In genomic region chr12:113351089-113351488, GRCh38 we compare ENCODE assay signal across 3 cellular contexts.
TF ChIP-seq lines count a peak whose summit lies in the region.

No MANE protein-coding gene starts in this region.

TF ChIP-seq in A549, 52 proteins besides CTCF, POLR2A, EP300 and RAD21:
- TF ChIP-seq, protein P1, sequence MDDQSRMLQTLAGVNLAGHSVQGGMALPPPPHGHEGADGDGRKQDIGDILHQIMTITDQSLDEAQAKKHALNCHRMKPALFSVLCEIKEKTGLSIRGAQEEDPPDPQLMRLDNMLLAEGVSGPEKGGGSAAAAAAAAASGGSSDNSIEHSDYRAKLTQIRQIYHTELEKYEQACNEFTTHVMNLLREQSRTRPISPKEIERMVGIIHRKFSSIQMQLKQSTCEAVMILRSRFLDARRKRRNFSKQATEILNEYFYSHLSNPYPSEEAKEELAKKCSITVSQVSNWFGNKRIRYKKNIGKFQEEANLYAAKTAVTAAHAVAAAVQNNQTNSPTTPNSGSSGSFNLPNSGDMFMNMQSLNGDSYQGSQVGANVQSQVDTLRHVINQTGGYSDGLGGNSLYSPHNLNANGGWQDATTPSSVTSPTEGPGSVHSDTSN (IDR thresholded peaks at IDR 0.05) = no peak
- peak; percentile 9 for TF ChIP-seq ZFP36 (IDR thresholded peaks at IDR 0.05; ENCODE audit: borderline replicate concordance, partially characterized antibody)

TF ChIP-seq in HEK293, 187 proteins besides CTCF, POLR2A, EP300 and RAD21:
- TF ChIP-seq SETDB1 (IDR thresholded peaks at IDR 0.05; ENCODE audit: insufficient read length, low read length) (no peak), ZNF155 (tag by site-specific recombination; IDR thresholded peaks at IDR 0.05) (no peak), ZNF623 (tag by site-specific recombination; IDR thresholded peaks at IDR 0.05) (peak; percentile 30), GLIS2 (tag by site-specific recombination; IDR thresholded peaks at IDR 0.05) (no peak), SCRT2 (tag by site-specific recombination; IDR thresholded peaks at IDR 0.05) (no peak), ZNF292 (tag by site-specific recombination; IDR thresholded peaks at IDR 0.05; ENCODE audit: borderline replicate concordance, low read depth) (no peak), ZNF555 (tag by site-specific recombination; conservative IDR thresholded peaks at IDR 0.05) (no peak), ZNF530 (tag by site-specific recombination; IDR thresholded peaks at IDR 0.05; ENCODE audit: low read depth) (no peak), ZNF16 (tag by site-specific recombination; IDR thresholded peaks at IDR 0.05; ENCODE audit: low read depth) (peak; percentile 76), ZFP37 (tag by site-specific recombination; IDR thresholded peaks at IDR 0.05) (no peak), ZNF514 (tag by site-specific recombination; IDR thresholded peaks at IDR 0.05) (no peak), ZNF416 (tag by site-specific recombination; IDR thresholded peaks at IDR 0.05) (no peak)
- TF ChIP-seq, protein P1 (CRISPR knock-in tag; IDR thresholded peaks at IDR 0.05) = no peak
- TF ChIP-seq, protein P2, sequence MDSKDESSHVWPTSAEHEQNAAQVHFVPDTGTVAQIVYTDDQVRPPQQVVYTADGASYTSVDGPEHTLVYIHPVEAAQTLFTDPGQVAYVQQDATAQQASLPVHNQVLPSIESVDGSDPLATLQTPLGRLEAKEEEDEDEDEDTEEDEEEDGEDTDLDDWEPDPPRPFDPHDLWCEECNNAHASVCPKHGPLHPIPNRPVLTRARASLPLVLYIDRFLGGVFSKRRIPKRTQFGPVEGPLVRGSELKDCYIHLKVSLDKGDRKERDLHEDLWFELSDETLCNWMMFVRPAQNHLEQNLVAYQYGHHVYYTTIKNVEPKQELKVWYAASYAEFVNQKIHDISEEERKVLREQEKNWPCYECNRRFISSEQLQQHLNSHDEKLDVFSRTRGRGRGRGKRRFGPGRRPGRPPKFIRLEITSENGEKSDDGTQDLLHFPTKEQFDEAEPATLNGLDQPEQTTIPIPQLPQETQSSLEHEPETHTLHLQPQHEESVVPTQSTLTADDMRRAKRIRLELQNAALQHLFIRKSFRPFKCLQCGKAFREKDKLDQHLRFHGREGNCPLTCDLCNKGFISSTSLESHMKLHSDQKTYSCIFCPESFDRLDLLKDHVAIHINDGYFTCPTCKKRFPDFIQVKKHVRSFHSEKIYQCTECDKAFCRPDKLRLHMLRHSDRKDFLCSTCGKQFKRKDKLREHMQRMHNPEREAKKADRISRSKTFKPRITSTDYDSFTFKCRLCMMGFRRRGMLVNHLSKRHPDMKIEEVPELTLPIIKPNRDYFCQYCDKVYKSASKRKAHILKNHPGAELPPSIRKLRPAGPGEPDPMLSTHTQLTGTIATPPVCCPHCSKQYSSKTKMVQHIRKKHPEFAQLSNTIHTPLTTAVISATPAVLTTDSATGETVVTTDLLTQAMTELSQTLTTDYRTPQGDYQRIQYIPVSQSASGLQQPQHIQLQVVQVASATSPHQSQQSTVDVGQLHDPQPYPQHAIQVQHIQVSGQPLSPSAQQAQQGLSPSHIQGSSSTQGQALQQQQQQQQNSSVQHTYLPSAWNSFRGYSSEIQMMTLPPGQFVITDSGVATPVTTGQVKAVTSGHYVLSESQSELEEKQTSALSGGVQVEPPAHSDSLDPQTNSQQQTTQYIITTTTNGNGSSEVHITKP (tag by site-specific recombination; IDR thresholded peaks at IDR 0.05) = 0 out of 2 replicates have a peak, but pooled peaks have one; percentile 48

TF ChIP-seq in K562, 482 proteins besides CTCF, POLR2A, EP300 and RAD21:
- peak; percentile 63; the same call in 1 of the 2 replicates for TF ChIP-seq BCOR (IDR thresholded peaks at IDR 0.05)
- no peak for TF ChIP-seq MNT (conservative IDR thresholded peaks at IDR 0.05)
- no peak for TF ChIP-seq ZNF780A (CRISPR knock-in tag; IDR thresholded peaks at IDR 0.05)
- TF ChIP-seq, protein P3, sequence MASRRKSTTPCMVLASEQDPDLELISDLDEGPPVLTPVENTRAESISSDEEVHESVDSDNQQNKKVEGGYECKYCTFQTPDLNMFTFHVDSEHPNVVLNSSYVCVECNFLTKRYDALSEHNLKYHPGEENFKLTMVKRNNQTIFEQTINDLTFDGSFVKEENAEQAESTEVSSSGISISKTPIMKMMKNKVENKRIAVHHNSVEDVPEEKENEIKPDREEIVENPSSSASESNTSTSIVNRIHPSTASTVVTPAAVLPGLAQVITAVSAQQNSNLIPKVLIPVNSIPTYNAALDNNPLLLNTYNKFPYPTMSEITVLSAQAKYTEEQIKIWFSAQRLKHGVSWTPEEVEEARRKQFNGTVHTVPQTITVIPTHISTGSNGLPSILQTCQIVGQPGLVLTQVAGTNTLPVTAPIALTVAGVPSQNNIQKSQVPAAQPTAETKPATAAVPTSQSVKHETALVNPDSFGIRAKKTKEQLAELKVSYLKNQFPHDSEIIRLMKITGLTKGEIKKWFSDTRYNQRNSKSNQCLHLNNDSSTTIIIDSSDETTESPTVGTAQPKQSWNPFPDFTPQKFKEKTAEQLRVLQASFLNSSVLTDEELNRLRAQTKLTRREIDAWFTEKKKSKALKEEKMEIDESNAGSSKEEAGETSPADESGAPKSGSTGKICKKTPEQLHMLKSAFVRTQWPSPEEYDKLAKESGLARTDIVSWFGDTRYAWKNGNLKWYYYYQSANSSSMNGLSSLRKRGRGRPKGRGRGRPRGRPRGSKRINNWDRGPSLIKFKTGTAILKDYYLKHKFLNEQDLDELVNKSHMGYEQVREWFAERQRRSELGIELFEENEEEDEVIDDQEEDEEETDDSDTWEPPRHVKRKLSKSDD (conservative IDR thresholded peaks at IDR 0.05; ENCODE audit: low read length) = no peak
- peak; percentile 68 for TF ChIP-seq ZFP36 (IDR thresholded peaks at IDR 0.05; ENCODE audit: low read depth, low read length, partially characterized antibody)
- TF ChIP-seq ZNF165 (CRISPR knock-in tag; IDR thresholded peaks at IDR 0.05; ENCODE audit: borderline replicate concordance) = no peak
- TF ChIP-seq, protein P2 (IDR thresholded peaks at IDR 0.05; ENCODE audit: partially characterized antibody) = peak; percentile 45
- TF ChIP-seq ELF1 (tag; IDR thresholded peaks at IDR 0.05) = no peak
- peak; percentile 94 for TF ChIP-seq RBM25 (IDR thresholded peaks at IDR 0.05; ENCODE audit: low read depth, low read length, severe bottlenecking)
- no peak for TF ChIP-seq YBX1 (IDR thresholded peaks at IDR 0.05)
- TF ChIP-seq ZNF507 (tag; conservative IDR thresholded peaks at IDR 0.05) = no peak
- TF ChIP-seq ZNF764 (CRISPR knock-in tag; IDR thresholded peaks at IDR 0.05; ENCODE audit: low read depth) = no peak
- TF ChIP-seq ATF3 (IDR thresholded peaks at IDR 0.05) = 0 out of 2 replicates have a peak, but pooled peaks have one; percentile 14
- no peak for TF ChIP-seq ATF3 (CRISPR knock-in tag; conservative IDR thresholded peaks at IDR 0.05)
- TF ChIP-seq KDM1A (IDR thresholded peaks at IDR 0.05) = peak in 1 of 2 experiments; percentile 65; a peak in 2 of 4 replicates
TF ChIP-seq in K562: peak in this region for 6.
